Comparison of ENCODE assay signal across 8 cellular contexts in genomic region chr5:90473321-90474234, GRCh38. TPM values are rescaled to one million over a fixed set of nuclear protein-coding genes. Genes with fewer than 3 reads are reported as not detected.
DNase-seq lines count a peak whose midpoint lies in the region; ATAC-seq, FAIRE-seq and TF ChIP-seq lines count a peak whose summit lies in the region.

No MANE protein-coding gene starts in this region.

- no peak for TF ChIP-seq EP300 in GM12878 (IDR thresholded peaks at IDR 0.05; ENCODE audit: borderline replicate concordance in 1 of 2, control insufficient read depth in 1 of 2, low read depth in 2 of 2, low read length in 2 of 2)

- peak overlapping the region; percentile 76 for H3K27ac ChIP-seq in GM12878 (ENCODE audit: control insufficient read depth, insufficient read depth)
- peak overlapping the region; percentile 18 for H3K27ac ChIP-seq in iPS-18a (ENCODE audit: low read length)
- H3K27ac ChIP-seq in gastrocnemius medialis, result peak overlapping the region; percentile 82 to 91 (median 84)

- H3K9ac ChIP-seq in GM12878 (ENCODE audit: control insufficient read depth, insufficient read depth, low read length) (peak overlapping the region; percentile 84), iPS-18a (ENCODE audit: low read length) (peak overlapping the region; percentile 78)

- H3K36me3 ChIP-seq in GM12878 (ENCODE audit: control insufficient read depth in 2 of 2, insufficient read depth in 2 of 2, low read length in 1 of 2) (no peaks in the 10 kb centered on the region), iPS-18a (ENCODE audit: control insufficient read depth, low read depth, low read length) (peaks cover 3% of the 10 kb centered on the region), gastrocnemius medialis (no peaks in the 10 kb centered on the region)

- peak overlapping the region; percentile 98 for H3K4me2 ChIP-seq in GM12878 (ENCODE audit: control insufficient read depth, insufficient read depth)

- no peak for TF ChIP-seq POLR2A in GM12878 (IDR thresholded peaks at IDR 0.05; ENCODE audit: low read depth, low read length)
- no peak for TF ChIP-seq POLR2A in gastrocnemius medialis (IDR thresholded peaks at IDR 0.05)

- in situ Hi-C loops in GM12878 (cut with MboI) (no loop called here), gastrocnemius medialis (cut with MboI; ENCODE audit: low sequenced_read_pairs in 4 of 4) (loop anchor here in 1 of 4 donors (10.0 kb wide), 1 partner anchor 51 kb away; the partner anchor contains the start of gene LYSMD3)

- H2AFZ ChIP-seq in GM12878 (ENCODE audit: control insufficient read depth, low read depth, low read length), result peak overlapping the region; percentile 95

- no peak for TF ChIP-seq RAD21 in GM12878 (IDR thresholded peaks at IDR 0.05; ENCODE audit: insufficient read depth, low read depth, low read length)

- intact Hi-C loops in GM12878 (cut with micrococcal nuclease; ENCODE audit: unreplicated experiment), result loop anchor here (1.0 to 10.0 kb wide), 3 partner anchors 56 to 911 kb away; partner anchors contain the start of genes ARRDC3, CETN3 and LYSMD3
- intact Hi-C loops in gastrocnemius medialis (cut with DNase I; ENCODE audit: low total_unique reads), result loop anchor here (1.0 kb wide), 2 partner anchors 56 to 64 kb away; partner anchors contain the start of genes CETN3 and LYSMD3

- CTCF ChIA-PET in GM12878 (lab: Yijun Ruan, JAX), result interaction anchor here (0.5 to 4.9 kb wide), 7 partner anchors 10 to 1123 kb away, joined by 3 to 30 read pairs (median 10); partner anchors contain the start of genes CETN3 and LYSMD3

- BruUV-seq in GM12878 (replicated peaks; lab: Mats Ljungman, UMichigan), result no TSS peak

- SMC1A ChIA-PET in GM12878 (lab: Charles Lee; ENCODE audit: uncharacterized antibody, unreplicated experiment), result interaction anchor here (1.0 to 1.8 kb wide), 15 partner anchors 8 to 138 kb away, joined by 3 to 10 read pairs (median 4); partner anchors contain the start of gene CETN3

- no peaks in the 10 kb centered on the region for H4K20me1 ChIP-seq in GM12878 (ENCODE audit: control insufficient read depth, insufficient read depth)

- H3K9me3 ChIP-seq in GM12878 (replicated peaks; ENCODE audit: control insufficient read depth, insufficient read depth, low read length) (peaks cover 1% of the 10 kb centered on the region; the same call in 1 of the 3 replicates), iPS-18a (ENCODE audit: control insufficient read depth, low read depth, low read length) (no peaks in the 10 kb centered on the region), gastrocnemius medialis (no peaks in the 10 kb centered on the region)

- RAD21 ChIA-PET in GM12878 (lab: Charles Lee; ENCODE audit: unreplicated experiment), result interaction anchor here (0.5 to 4.6 kb wide), 4 partner anchors 34 to 1305 kb away, joined by 3 to 37 read pairs (median 5); partner anchors contain the start of genes CETN3 and LYSMD3

- no peaks in the 10 kb centered on the region for H3K27me3 ChIP-seq in GM12878 (replicated peaks in 1 of 2; ENCODE audit: control insufficient read depth in 2 of 2, insufficient read depth in 2 of 2, low read length in 1 of 2)
- H3K27me3 ChIP-seq in iPS-18a (ENCODE audit: control insufficient read depth, insufficient read depth, low read length), result no peaks in the 10 kb centered on the region
- no peaks in the 10 kb centered on the region for H3K27me3 ChIP-seq in gastrocnemius medialis

- peak; percentile 14 for ATAC-seq in GM19455 (IDR thresholded peaks at IDR 0.05; ENCODE audit: unreplicated experiment)
- peak; percentile 10 for ATAC-seq in HG03571 (IDR thresholded peaks at IDR 0.05; ENCODE audit: unreplicated experiment)
- peak; percentile 24 for ATAC-seq in GM12878
- peak; percentile 30 to 51 for ATAC-seq in gastrocnemius medialis

- WGBS in GM12878 (ENCODE audit: insufficient coverage, insufficient replicate concordance, low lambda C conversion rate, missing lambda C conversion rate), result 1% methylated on average over 57 of the region's 57 CpGs

- DNase-seq in COR-L47 (lab: John Stamatoyannopoulos, UW) (peak; percentile 10), SK-N-DZ (ENCODE audit: low spot score) (peak; percentile 39), GM12878 (ENCODE audit: low read depth, low spot score) (no peak), gastrocnemius medialis (peak; percentile 16 to 29), NCI-H1436 treated with DMSO at 0.1 percent for 48 hours (lab: John Stamatoyannopoulos, UW) (no peak)

- POLR2A ChIA-PET in GM12878 (lab: Charles Lee), result interaction anchor here (0.6 to 1.7 kb wide), 5 partner anchors 10 to 64 kb away, joined by 5 to 15 read pairs (median 5); partner anchors contain the start of genes CETN3 and LYSMD3

- FAIRE-seq in GM12878 (lab: Jason Lieb, UNC), result no peak

- H3K4me1 ChIP-seq in GM12878 (ENCODE audit: control insufficient read depth, insufficient read depth, low read length) (peaks cover 3% of the 10 kb centered on the region; the same call in 1 of the 2 replicates), iPS-18a (ENCODE audit: control insufficient read depth, low read depth, low read length) (peaks cover 28% of the 10 kb centered on the region), gastrocnemius medialis (peaks cover 11 to 26% of the 10 kb centered on the region in 2 donors)

- peak overlapping the region; percentile 89 for H3K4me3 ChIP-seq in GM12878
- peak overlapping the region; percentile 84 for H3K4me3 ChIP-seq in iPS-18a (ENCODE audit: low read length)
- H3K4me3 ChIP-seq in gastrocnemius medialis, result peak overlapping the region; percentile 76 to 90 (median 82)

- TF ChIP-seq CTCF in GM12878 (IDR thresholded peaks at IDR 0.05 in 2 of 3, conservative IDR thresholded peaks at IDR 0.05 in 1 of 3; ENCODE audit: control insufficient read depth in 2 of 3, extremely low read depth in 1 of 3, insufficient read depth in 1 of 3, low read depth in 3 of 3, low read length in 3 of 3), result no peak
- TF ChIP-seq CTCF in gastrocnemius medialis (IDR thresholded peaks at IDR 0.05 in 4 of 5, conservative IDR thresholded peaks at IDR 0.05 in 1 of 5), result no peak

- peaks cover 36% of the 10 kb centered on the region for H3K79me2 ChIP-seq in GM12878 (ENCODE audit: control insufficient read depth, insufficient read depth, low read length)

RNA-seq across cellular contexts. Expression of gene MBLAC2, which starts 1.0 kb away (rescaled TPM):
- 13.0 and 17.4 TPM in 2 replicates for polyA plus RNA-seq in SK-N-DZ (2014; cell fraction: cytosol; rRNA removed)
- polyA plus RNA-seq in SK-N-DZ (2014; cell fraction: nucleus; rRNA removed), result 8.1 and 10.7 TPM in 2 replicates
- total RNA-seq in GM12878 (2013; cell fraction: nucleolus; rRNA removed), result 21.3 and 22.7 TPM in 2 replicates
- total RNA-seq in GM12878 (2014; rRNA removed) (6.9 and 7.4 TPM in 2 replicates), GM12878 (2014; rRNA removed; fragmentation: Illumina TruSeq; extraction: Trizol) (7.4 and 7.6 TPM in 2 replicates), GM12878 (2021) (7.3 and 7.8 TPM in 2 replicates), gastrocnemius medialis (1 to 10 TPM; 1.1 to 2.4 (median 1.7) TPM)
- 0.97 TPM for polyA plus RNA-seq in GM12878 (2011; ENCODE audit: low read depth)
- polyA plus RNA-seq in GM12878 (2011; rRNA removed) (6.1 and 8.3 TPM in 2 replicates), GM12878 (2014; fragmentation: Illumina TruSeq; extraction: Trizol) (7.4 and 9.0 TPM in 2 replicates), GM12878 (2014; fragmentation: Nextera tagmentation; extraction: Ambion mirVana) (1 to 10 TPM; 2.0 to 2.8 TPM), GM12878 (2014; rRNA removed) (6.4 and 7.5 TPM in 2 replicates), GM12878 (2016; fragmentation: Nextera tagmentation; extraction: Ambion mirVana) (10 to 100 TPM in 1 of 2 experiments, 1 to 10 TPM in 1; 9.5 to 10.5 TPM)
- polyA plus RNA-seq in GM12878 (2011; cell fraction: cytosol; rRNA removed), result 4.2 and 4.5 TPM in 2 replicates
- 9.1 and 9.4 TPM in 2 replicates for polyA plus RNA-seq in GM12878 (2011; cell fraction: nucleus; rRNA removed)
- polyA plus RNA-seq in GM12878 (2012), result 3.6 and 5.9 TPM in 2 replicates
- 6.8 and 10.2 TPM in 2 replicates for polyA minus RNA-seq in GM12878 (2011; rRNA and poly(A)+ RNA removed)
- polyA minus RNA-seq in GM12878 (2011; cell fraction: cytosol; rRNA and poly(A)+ RNA removed), result 3.2 and 4.2 TPM in 2 replicates
- 17.0 and 27.2 TPM in 2 replicates for polyA minus RNA-seq in GM12878 (2011; cell fraction: nucleus; rRNA and poly(A)+ RNA removed)

RNA-seq across cellular contexts. Expression of gene POLR3G, which starts 1.1 kb away (rescaled TPM):
- 8.1 and 16.0 TPM in 2 replicates for polyA plus RNA-seq in SK-N-DZ (2014; cell fraction: cytosol; rRNA removed)
- polyA plus RNA-seq in SK-N-DZ (2014; cell fraction: nucleus; rRNA removed), result 10.6 and 14.3 TPM in 2 replicates
- 11.3 and 14.3 TPM in 2 replicates for total RNA-seq in GM12878 (2013; cell fraction: nucleolus; rRNA removed)
- total RNA-seq in GM12878 (2014; rRNA removed) (15.2 and 22.1 TPM in 2 replicates), GM12878 (2014; rRNA removed; fragmentation: Illumina TruSeq; extraction: Trizol) (23.4 and 25.5 TPM in 2 replicates), GM12878 (2021) (18.3 and 18.4 TPM in 2 replicates), gastrocnemius medialis (1 to 10 TPM in 3 of 4 donors, under 1 TPM in 1; 0.89 to 5.8 (median 3.7) TPM)
- polyA plus RNA-seq in GM12878 (2011; ENCODE audit: low read depth), result 11.0 TPM
- polyA plus RNA-seq in GM12878 (2011; rRNA removed) (16.7 and 27.0 TPM in 2 replicates), GM12878 (2014; fragmentation: Illumina TruSeq; extraction: Trizol) (29.5 and 35.1 TPM in 2 replicates), GM12878 (2014; fragmentation: Nextera tagmentation; extraction: Ambion mirVana) (10 to 100 TPM; 42.1 to 50.9 TPM), GM12878 (2014; rRNA removed) (18.8 and 22.4 TPM in 2 replicates), GM12878 (2016; fragmentation: Nextera tagmentation; extraction: Ambion mirVana) (10 to 100 TPM; 32.0 to 33.1 TPM)
- polyA plus RNA-seq in GM12878 (2011; cell fraction: cytosol; rRNA removed), result 17.7 and 31.7 TPM in 2 replicates
- 4.9 and 11.4 TPM in 2 replicates for polyA plus RNA-seq in GM12878 (2011; cell fraction: nucleus; rRNA removed)
- 6.5 and 8.3 TPM in 2 replicates for polyA plus RNA-seq in GM12878 (2012)
- polyA minus RNA-seq in GM12878 (2011; rRNA and poly(A)+ RNA removed), result 6.3 and 6.9 TPM in 2 replicates
- 2.6 and 2.9 TPM in 2 replicates for polyA minus RNA-seq in GM12878 (2011; cell fraction: cytosol; rRNA and poly(A)+ RNA removed)
- polyA minus RNA-seq in GM12878 (2011; cell fraction: nucleus; rRNA and poly(A)+ RNA removed), result 0.97 and 2.1 TPM in 2 replicates

RNA-seq across cellular contexts. Expression of gene LYSMD3, which starts 55.8 kb away (rescaled TPM):
- polyA plus RNA-seq in SK-N-DZ (2014; cell fraction: cytosol; rRNA removed), result 5.1 and 5.9 TPM in 2 replicates
- 4.4 and 7.3 TPM in 2 replicates for polyA plus RNA-seq in SK-N-DZ (2014; cell fraction: nucleus; rRNA removed)
- 22.1 and 24.7 TPM in 2 replicates for total RNA-seq in GM12878 (2013; cell fraction: nucleolus; rRNA removed)
- total RNA-seq in GM12878 (2014; rRNA removed), result 7.2 and 9.5 TPM in 2 replicates
- 11.7 and 13.1 TPM in 2 replicates for total RNA-seq in GM12878 (2014; rRNA removed; fragmentation: Illumina TruSeq; extraction: Trizol)
- total RNA-seq in GM12878 (2021), result 12.0 and 13.5 TPM in 2 replicates
- polyA plus RNA-seq in GM12878 (2011; ENCODE audit: low read depth), result 4.3 TPM
- 15.3 and 28.3 TPM in 2 replicates for polyA plus RNA-seq in GM12878 (2011; rRNA removed)
- 4.5 and 5.1 TPM in 2 replicates for polyA plus RNA-seq in GM12878 (2011; cell fraction: cytosol; rRNA removed)
- polyA plus RNA-seq in GM12878 (2011; cell fraction: nucleus; rRNA removed), result 4.9 and 5.6 TPM in 2 replicates
- 10.0 and 13.2 TPM in 2 replicates for polyA plus RNA-seq in GM12878 (2012)
- polyA plus RNA-seq in GM12878 (2014; fragmentation: Illumina TruSeq; extraction: Trizol), result 12.0 and 21.9 TPM in 2 replicates
- polyA plus RNA-seq in GM12878 (2014; fragmentation: Nextera tagmentation; extraction: Ambion mirVana), result 1 to 10 TPM; 3.9 to 6.0 TPM
- polyA plus RNA-seq in GM12878 (2014; rRNA removed), result 5.8 and 6.9 TPM in 2 replicates
- 10 to 100 TPM; 17.1 to 22.5 TPM for polyA plus RNA-seq in GM12878 (2016; fragmentation: Nextera tagmentation; extraction: Ambion mirVana)
- 6.6 and 10.9 TPM in 2 replicates for polyA minus RNA-seq in GM12878 (2011; rRNA and poly(A)+ RNA removed)
- polyA minus RNA-seq in GM12878 (2011; cell fraction: cytosol; rRNA and poly(A)+ RNA removed), result 3.1 and 4.2 TPM in 2 replicates
- polyA minus RNA-seq in GM12878 (2011; cell fraction: nucleus; rRNA and poly(A)+ RNA removed), result 4.5 and 5.9 TPM in 2 replicates
- total RNA-seq in gastrocnemius medialis, result 10 to 100 TPM in 3 of 4 donors, 1 to 10 TPM in 1; 7.9 to 15.7 (median 14.3) TPM

Comparison
In these comparisons a context has a peak if more than half of its experiments do, and no peak if none do; other contexts are left out.
1. DNase-seq: peak in COR-L47 (single experiment), SK-N-DZ (single experiment) and gastrocnemius medialis (2 of 2); none in GM12878 (single experiment) and NCI-H1436 treated with DMSO at 0.1 percent for 48 hours (single experiment).
2. H3K27ac ChIP-seq: peak in every context shown above with its lines; median percentile 84 in gastrocnemius medialis; 76 in GM12878; 18 in iPS-18a.
3. Peak in every context shown above with its lines, with median percentiles within 50 percentile points of each other: ATAC-seq and H3K4me3 ChIP-seq.